ENCODE assay signal across 28 cellular contexts in genomic region chr2:26729311-26729710, GRCh38. TPM values are rescaled to one million over a fixed set of nuclear protein-coding genes. Genes with fewer than 3 reads are reported as not detected.
DNase-seq lines count a peak whose midpoint lies in the region; ATAC-seq, FAIRE-seq and TF ChIP-seq lines count a peak whose summit lies in the region.
"Had no signal": no experiment of that assay in that cellular context is flagged by ENCODE, and none has a peak within 500 bp of the region (broad histone marks: within the 10 kb centered on the region; RNA-seq: fewer than 3 reads in every experiment).

No MANE protein-coding gene starts in this region.

- H4K20me1 ChIP-seq in HepG2 (ENCODE audit: insufficient read depth, low read length) = no peaks in the 10 kb centered on the region
- H4K20me1 ChIP-seq: BLaER1 had no signal

- ATAC-seq in HepG2 (no peak), right lobe of liver (no peak), A549 (no peak)
- ATAC-seq: GM12878 had no signal

- H3K9me3 ChIP-seq in HepG2 (ENCODE audit: low read length) (no peaks in the 10 kb centered on the region), right lobe of liver (no peaks in the 10 kb centered on the region), A549 (no peaks in the 10 kb centered on the region), adrenal gland (replicated peaks in 1 of 3) (no peaks in the 10 kb centered on the region), kidney (ENCODE audit: control insufficient read depth in 1 of 2, low read length in 2 of 2) (no peaks in the 10 kb centered on the region)
- H3K9me3 ChIP-seq: BE2C, BLaER1 had no signal

- DNase-seq in HepG2 (ENCODE audit: low spot score) (no peak), right lobe of liver (no peak), A549 (ENCODE audit: low read depth in 1 of 2, low spot score in 1 of 2) (no peak), adrenal gland (peak in 1 of 7 donors; percentile 14), kidney (peak; percentile 4), NCI-H1105 (lab: John Stamatoyannopoulos, UW) (no peak)
- DNase-seq in activated naive CD4-positive, alpha-beta T cell treated with anti-CD3 and anti-CD28 coated beads, Interleukin-2, amount 50 U/mL, for 16 hours = no peak
- DNase-seq: ACHN; BE2C; C1 segment of cervical spinal cord; CD4-positive, alpha-beta memory T cell; CD4-positive, CD25-positive, alpha-beta regulatory T cell; CD8-positive, alpha-beta memory T cell; COR-L47; DMS 273 treated with DMSO at 0.1 percent for 48 hours; DMS153; DMS53; DMS79; DND-41; EL; GDM1 had no signal

- H3K27me3 ChIP-seq in HepG2 (ENCODE audit: control insufficient read depth in 1 of 2, insufficient read depth in 2 of 2, low read length in 2 of 2) (peaks cover 6 to 43% of the 10 kb centered on the region in 2 experiments; a peak in 3 of 5 replicates), right lobe of liver (peaks cover 0 to 17% of the 10 kb centered on the region in 2 donors), adrenal gland (no peaks in the 10 kb centered on the region)
- H3K27me3 ChIP-seq: BE2C had no signal

- in situ Hi-C loops in HepG2 (cut with HindIII; ENCODE audit: extremely low pct_ligation_motif_present, low pct_unique_long_range_greater_than_20kb) = no loop called here

- 23% methylated on average over 2 of the region's 2 CpGs for WGBS in HepG2 (ENCODE audit: low lambda C conversion rate)
- 71% methylated on average over 2 of the region's 2 CpGs for WGBS in right lobe of liver (ENCODE audit: insufficient coverage, low coverage, low lambda C conversion rate, missing lambda C conversion rate)
- 75% methylated on average over 2 of the region's 2 CpGs for WGBS in A549 (ENCODE audit: missing lambda C conversion rate)
- WGBS in adrenal gland, 4 donors = 81 to 95% (median 86%) methylated on average over 2 of the region's 2 CpGs

- no peak overlapping the region for H3K9ac ChIP-seq in HepG2 (ENCODE audit: insufficient read depth, low read depth, low read length)
- no peak overlapping the region for H3K9ac ChIP-seq in kidney (ENCODE audit: low read length in 2 of 2)
- H3K9ac ChIP-seq: BLaER1 had no signal

- intact Hi-C loops in HepG2 (cut with micrococcal nuclease; ENCODE audit: unreplicated experiment) = loop anchor here (10.0 kb wide), 1 partner anchor 95 kb away; no protein-coding TSS in a partner anchor
- intact Hi-C loops in right lobe of liver (cut with DNase I) = no loop called here
- intact Hi-C loops in adrenal gland (cut with DNase I) = no loop called here
- intact Hi-C loops in kidney (cut with DNase I) = no loop called here

- no peaks in the 10 kb centered on the region for H3K79me2 ChIP-seq in HepG2 (ENCODE audit: insufficient read depth, low read length)

- H3K27ac ChIP-seq in HepG2 (ENCODE audit: extremely low read length, insufficient read depth, low read length) (no peak overlapping the region), right lobe of liver (no peak overlapping the region), A549 (peak overlapping the region; percentile 32 to 94; a peak in 5 of 6 replicates), adrenal gland (peak overlapping the region; percentile 16 to 73 (median 52)), kidney (ENCODE audit: low read depth in 2 of 2, low read length in 2 of 2) (no peak overlapping the region)
- H3K27ac ChIP-seq: 22Rv1, BLaER1 had no signal

- H3K36me3 ChIP-seq in HepG2 (replicated peaks in 1 of 2; ENCODE audit: control insufficient read depth in 1 of 2, insufficient read depth in 2 of 2, low read length in 2 of 2) = no peaks in the 10 kb centered on the region
- H3K36me3 ChIP-seq in right lobe of liver = no peaks in the 10 kb centered on the region
- peaks cover 0 to 36% of the 10 kb centered on the region in 2 donors for H3K36me3 ChIP-seq in adrenal gland (replicated peaks in 1 of 2)
- no peaks in the 10 kb centered on the region for H3K36me3 ChIP-seq in kidney (ENCODE audit: control insufficient read depth in 1 of 2, insufficient read depth in 2 of 2, low read length in 2 of 2)
- H3K36me3 ChIP-seq: BLaER1 had no signal

- H2AFZ ChIP-seq in HepG2 (ENCODE audit: low read length) = no peak overlapping the region

- TF ChIP-seq EP300 in HepG2 (IDR thresholded peaks at IDR 0.05; ENCODE audit: low read depth in 2 of 2, low read length in 2 of 2) = no peak
- TF ChIP-seq EP300 in HepG2 (CRISPR knock-in tag; IDR thresholded peaks at IDR 0.05; ENCODE audit: borderline replicate concordance) = no peak
- TF ChIP-seq EP300 in A549 (IDR thresholded peaks at IDR 0.05) = no peak

- H3K4me2 ChIP-seq in HepG2 (ENCODE audit: low read depth, low read length) (no peak overlapping the region), A549 (no peak overlapping the region)

- TF ChIP-seq RAD21 in HepG2 (CRISPR knock-in tag; IDR thresholded peaks at IDR 0.05) = no peak
- no peak for TF ChIP-seq RAD21 in A549 (conservative IDR thresholded peaks at IDR 0.05 in 1 of 2, IDR thresholded peaks at IDR 0.05 in 1 of 2)

- BruUV-seq in HepG2 (replicated peaks; lab: Mats Ljungman, UMichigan) = no TSS peak

- POLR2A ChIA-PET in HepG2 (lab: Yijun Ruan, JAX) (no interaction called here), A549 (lab: Yijun Ruan, JAX) (no interaction called here)

- TF ChIP-seq CTCF in HepG2 (CRISPR knock-in tag; IDR thresholded peaks at IDR 0.05) = no peak
- TF ChIP-seq CTCF in right lobe of liver (IDR thresholded peaks at IDR 0.05) = no peak
- no peak for TF ChIP-seq CTCF in A549 (IDR thresholded peaks at IDR 0.05)
- no peak for TF ChIP-seq CTCF in adrenal gland (IDR thresholded peaks at IDR 0.05)
- TF ChIP-seq CTCF in kidney (IDR thresholded peaks at IDR 0.05; ENCODE audit: borderline replicate concordance, extremely low read depth, insufficient read depth) = no peak

- no peak for FAIRE-seq in HepG2 (lab: Jason Lieb, UNC)
- FAIRE-seq in A549 (lab: Jason Lieb, UNC) = no peak
- no peak for FAIRE-seq in kidney (lab: Jason Lieb, UNC)
- FAIRE-seq: GM12878, GM12892, GM18507 had no signal

- no peak for TF ChIP-seq POLR2A in HepG2 (IDR thresholded peaks at IDR 0.05; ENCODE audit: insufficient read depth in 1 of 2, low read depth in 2 of 2, low read length in 2 of 2)
- no peak for TF ChIP-seq POLR2A in right lobe of liver (IDR thresholded peaks at IDR 0.05)
- TF ChIP-seq POLR2A in A549 (IDR thresholded peaks at IDR 0.05; ENCODE audit: low read length) = no peak
- TF ChIP-seq POLR2A in adrenal gland (IDR thresholded peaks at IDR 0.05) = no peak

- CTCF ChIA-PET in HepG2 (lab: Yijun Ruan, JAX; ENCODE audit: low intra/inter-chr PET ratio, low total read pairs) (no interaction called here), A549 (lab: Yijun Ruan, JAX) (interaction anchor here (1.2 to 22.6 kb wide), 5 partner anchors 9 to 119 kb away, joined by 3 to 736 read pairs (median 6); no protein-coding TSS in a partner anchor)

- H3K4me3 ChIP-seq in HepG2 (replicated peaks in 1 of 3; ENCODE audit: insufficient read depth in 1 of 3, low read depth in 2 of 3, low read length in 3 of 3) (no peak overlapping the region), right lobe of liver (no peak overlapping the region), A549 (no peak overlapping the region), adrenal gland (no peak overlapping the region), kidney (ENCODE audit: low read length in 2 of 2) (no peak overlapping the region)
- H3K4me3 ChIP-seq: BLaER1, GM12878 had no signal

- H3K4me1 ChIP-seq in HepG2 (ENCODE audit: insufficient read depth, low read length) (peaks cover 12% of the 10 kb centered on the region), right lobe of liver (peaks cover 0 to 4% (median 1%) of the 10 kb centered on the region in 4 donors), A549 (peaks cover 62% of the 10 kb centered on the region), adrenal gland (replicated peaks in 1 of 2) (peaks cover 26 to 42% of the 10 kb centered on the region in 2 donors), kidney (ENCODE audit: control insufficient read depth in 1 of 2, insufficient read depth in 1 of 2, low read depth in 1 of 2, low read length in 2 of 2) (peaks cover 0 to 10% of the 10 kb centered on the region in 2 donors)

RNA-seq across cellular contexts. Expression of gene SLC35F6, which starts 34.8 kb away (rescaled TPM):
- total RNA-seq in HepG2 (2016; rRNA removed; fragmentation: Illumina TruSeq; extraction: Trizol) (11.8 and 21.2 TPM in 2 replicates), right lobe of liver (10 to 100 TPM; 14.2 to 73.9 (median 27.2) TPM), adrenal gland (10 to 100 TPM; 51.0 to 92.4 (median 68.3) TPM), kidney (63.7 TPM)
- 3.5 and 3.7 TPM in 2 replicates for total RNA-seq in HepG2 (2016; cell fraction: cytosol; rRNA removed; fragmentation: Illumina TruSeq; extraction: Trizol; ENCODE audit: low read depth)
- total RNA-seq in HepG2 (2016; cell fraction: insoluble cytoplasmic fraction; rRNA removed; fragmentation: Illumina TruSeq; extraction: Trizol) = 9.9 and 20.3 TPM in 2 replicates
- 14.2 and 15.5 TPM in 2 replicates for total RNA-seq in HepG2 (2016; cell fraction: membrane; rRNA removed; fragmentation: Illumina TruSeq; extraction: Trizol)
- total RNA-seq in HepG2 (2016; cell fraction: nucleus; rRNA removed; fragmentation: Illumina TruSeq; extraction: Trizol) = 19.3 and 24.0 TPM in 2 replicates
- polyA plus RNA-seq in HepG2 (2011; rRNA removed) (15.2 and 19.2 TPM in 2 replicates), A549 (2011; rRNA removed) (41.3 and 55.7 TPM in 2 replicates), A549 (2017; fragmentation: RNase III; extraction: RNeasy Plus Mini Kit Qiagen cat#74134 plus additional on column Dnase treatment) (40.1 to 47.6 TPM (median 46.9 TPM) in 3 replicates), adrenal gland (10 to 100 TPM; 20.0 to 49.8 (median 23.7) TPM), kidney (ENCODE audit: insufficient read depth, low read depth, low replicate concordance) (43.1 TPM)
- polyA plus RNA-seq in HepG2 (2011; cell fraction: cytosol; rRNA removed) = 16.7 and 16.8 TPM in 2 replicates
- 12.0 and 12.7 TPM in 2 replicates for polyA plus RNA-seq in HepG2 (2011; cell fraction: nucleus; rRNA removed)
- polyA plus RNA-seq in HepG2 (2012) = 7.1 and 9.5 TPM in 2 replicates
- polyA plus RNA-seq in HepG2 (2016; cell fraction: cytosol; fragmentation: Illumina TruSeq; extraction: Trizol; ENCODE audit: low read depth) = 2.7 and 3.6 TPM in 2 replicates
- 7.6 and 11.6 TPM in 2 replicates for polyA plus RNA-seq in HepG2 (2016; cell fraction: insoluble cytoplasmic fraction; fragmentation: Illumina TruSeq; extraction: Trizol; ENCODE audit: low read depth)
- 8.6 and 8.7 TPM in 2 replicates for polyA plus RNA-seq in HepG2 (2016; cell fraction: membrane; fragmentation: Illumina TruSeq; extraction: Trizol; ENCODE audit: low read depth)
- polyA plus RNA-seq in HepG2 (2016; cell fraction: nucleus; fragmentation: Illumina TruSeq; extraction: Trizol; ENCODE audit: insufficient read depth, low read depth) = 26.2 and 26.3 TPM in 2 replicates
- polyA minus RNA-seq in HepG2 (2011; rRNA and poly(A)+ RNA removed; ENCODE audit: low replicate concordance) = 75.6 and 115 TPM in 2 replicates
- polyA minus RNA-seq in HepG2 (2011; cell fraction: cytosol; rRNA and poly(A)+ RNA removed) = 19.2 and 22.7 TPM in 2 replicates
- polyA minus RNA-seq in HepG2 (2011; cell fraction: nucleus; rRNA and poly(A)+ RNA removed) = 13.9 and 16.2 TPM in 2 replicates
- 23.7 and 38.0 TPM in 2 replicates for polyA plus RNA-seq in A549 (2012; cell fraction: cytosol; rRNA removed)
- polyA plus RNA-seq in A549 (2012; cell fraction: nucleus; rRNA removed) = 33.1 and 35.8 TPM in 2 replicates
- polyA minus RNA-seq in A549 (2011; rRNA and poly(A)+ RNA removed) = 111 and 126 TPM in 2 replicates

RNA-seq across cellular contexts. Expression of gene KCNK3, which starts 36.8 kb away (rescaled TPM):
- total RNA-seq in HepG2 (2016; rRNA removed; fragmentation: Illumina TruSeq; extraction: Trizol) (not detected in 2 replicates), right lobe of liver (under 1 TPM; 0.18 to 0.43 (median 0.33) TPM), adrenal gland (100 to 1,000 TPM; 366 to 595 (median 455) TPM), kidney (8.1 TPM)
- total RNA-seq in HepG2 (2016; cell fraction: cytosol; rRNA removed; fragmentation: Illumina TruSeq; extraction: Trizol; ENCODE audit: low read depth) = not detected in 2 replicates
- not detected in 2 replicates for total RNA-seq in HepG2 (2016; cell fraction: insoluble cytoplasmic fraction; rRNA removed; fragmentation: Illumina TruSeq; extraction: Trizol)
- not detected in 2 replicates for total RNA-seq in HepG2 (2016; cell fraction: membrane; rRNA removed; fragmentation: Illumina TruSeq; extraction: Trizol)
- not detected in 2 replicates for total RNA-seq in HepG2 (2016; cell fraction: nucleus; rRNA removed; fragmentation: Illumina TruSeq; extraction: Trizol)
- polyA plus RNA-seq in HepG2 (2011; rRNA removed) (0.03 TPM in 1 of 2 replicates, not detected in the other), A549 (2011; rRNA removed) (2.8 and 3.5 TPM in 2 replicates), A549 (2017; fragmentation: RNase III; extraction: RNeasy Plus Mini Kit Qiagen cat#74134 plus additional on column Dnase treatment) (1.6 to 3.4 TPM (median 2.4 TPM) in 3 replicates), adrenal gland (100 to 1,000 TPM; 133 to 325 (median 160) TPM), kidney (ENCODE audit: insufficient read depth, low read depth, low replicate concordance) (2.1 TPM)
- not detected in 2 replicates for polyA plus RNA-seq in HepG2 (2011; cell fraction: cytosol; rRNA removed)
- polyA plus RNA-seq in HepG2 (2011; cell fraction: nucleus; rRNA removed) = not detected in 2 replicates
- not detected in 2 replicates for polyA plus RNA-seq in HepG2 (2012)
- polyA plus RNA-seq in HepG2 (2016; cell fraction: cytosol; fragmentation: Illumina TruSeq; extraction: Trizol; ENCODE audit: low read depth) = not detected in 2 replicates
- polyA plus RNA-seq in HepG2 (2016; cell fraction: insoluble cytoplasmic fraction; fragmentation: Illumina TruSeq; extraction: Trizol; ENCODE audit: low read depth) = not detected in 2 replicates
- polyA plus RNA-seq in HepG2 (2016; cell fraction: membrane; fragmentation: Illumina TruSeq; extraction: Trizol; ENCODE audit: low read depth) = not detected in 2 replicates
- not detected in 2 replicates for polyA plus RNA-seq in HepG2 (2016; cell fraction: nucleus; fragmentation: Illumina TruSeq; extraction: Trizol; ENCODE audit: insufficient read depth, low read depth)
- 3.7 TPM in 1 of 2 replicates, not detected in the other for polyA minus RNA-seq in HepG2 (2011; rRNA and poly(A)+ RNA removed; ENCODE audit: low replicate concordance)
- not detected in 2 replicates for polyA minus RNA-seq in HepG2 (2011; cell fraction: cytosol; rRNA and poly(A)+ RNA removed)
- not detected in 2 replicates for polyA minus RNA-seq in HepG2 (2011; cell fraction: nucleus; rRNA and poly(A)+ RNA removed)
- 2.0 and 3.4 TPM in 2 replicates for polyA plus RNA-seq in A549 (2012; cell fraction: cytosol; rRNA removed)
- polyA plus RNA-seq in A549 (2012; cell fraction: nucleus; rRNA removed) = 1.7 and 2.9 TPM in 2 replicates
- 4.1 TPM in 2 replicates for polyA minus RNA-seq in A549 (2011; rRNA and poly(A)+ RNA removed)
- total RNA-seq: CD4-positive, alpha-beta memory T cell; CD4-positive, CD25-positive, alpha-beta regulatory T cell; CD8-positive, alpha-beta memory T cell; G401 had no signal
- polyA plus RNA-seq: CD14-positive monocyte; CD4-positive, alpha-beta memory T cell; CD4-positive, CD25-positive, alpha-beta regulatory T cell; CD8-positive, alpha-beta memory T cell; GM12878 had no signal

RNA-seq across cellular contexts. Expression of gene CENPA, which starts 56.5 kb away (rescaled TPM):
- 38.5 and 45.8 TPM in 2 replicates for total RNA-seq in HepG2 (2016; rRNA removed; fragmentation: Illumina TruSeq; extraction: Trizol)
- 27.1 and 37.2 TPM in 2 replicates for total RNA-seq in HepG2 (2016; cell fraction: cytosol; rRNA removed; fragmentation: Illumina TruSeq; extraction: Trizol; ENCODE audit: low read depth)
- 39.2 and 39.7 TPM in 2 replicates for total RNA-seq in HepG2 (2016; cell fraction: insoluble cytoplasmic fraction; rRNA removed; fragmentation: Illumina TruSeq; extraction: Trizol)
- total RNA-seq in HepG2 (2016; cell fraction: membrane; rRNA removed; fragmentation: Illumina TruSeq; extraction: Trizol) = 50.6 and 55.2 TPM in 2 replicates
- 16.6 and 16.9 TPM in 2 replicates for total RNA-seq in HepG2 (2016; cell fraction: nucleus; rRNA removed; fragmentation: Illumina TruSeq; extraction: Trizol)
- polyA plus RNA-seq in HepG2 (2011; rRNA removed) = 19.6 and 28.5 TPM in 2 replicates
- 18.7 and 25.1 TPM in 2 replicates for polyA plus RNA-seq in HepG2 (2011; cell fraction: cytosol; rRNA removed)
- 8.8 and 11.8 TPM in 2 replicates for polyA plus RNA-seq in HepG2 (2011; cell fraction: nucleus; rRNA removed)
- polyA plus RNA-seq in HepG2 (2012) = 10.6 and 18.8 TPM in 2 replicates
- polyA plus RNA-seq in HepG2 (2016; cell fraction: cytosol; fragmentation: Illumina TruSeq; extraction: Trizol; ENCODE audit: low read depth) = 28.0 and 40.7 TPM in 2 replicates
- polyA plus RNA-seq in HepG2 (2016; cell fraction: insoluble cytoplasmic fraction; fragmentation: Illumina TruSeq; extraction: Trizol; ENCODE audit: low read depth) = 52.5 and 56.7 TPM in 2 replicates
- polyA plus RNA-seq in HepG2 (2016; cell fraction: membrane; fragmentation: Illumina TruSeq; extraction: Trizol; ENCODE audit: low read depth) = 39.4 and 51.0 TPM in 2 replicates
- polyA plus RNA-seq in HepG2 (2016; cell fraction: nucleus; fragmentation: Illumina TruSeq; extraction: Trizol; ENCODE audit: insufficient read depth, low read depth) = 36.5 and 39.2 TPM in 2 replicates
- 18.6 and 61.4 TPM in 2 replicates for polyA minus RNA-seq in HepG2 (2011; rRNA and poly(A)+ RNA removed; ENCODE audit: low replicate concordance)
- 6.7 and 8.0 TPM in 2 replicates for polyA minus RNA-seq in HepG2 (2011; cell fraction: cytosol; rRNA and poly(A)+ RNA removed)
- 9.1 and 11.3 TPM in 2 replicates for polyA minus RNA-seq in HepG2 (2011; cell fraction: nucleus; rRNA and poly(A)+ RNA removed)
- total RNA-seq in right lobe of liver = 1 to 10 TPM in 1 of 6 experiments, under 1 TPM in 4, not detected in 1; 0.18 to 1.3 (median 0.56) TPM
- polyA plus RNA-seq in A549 (2011; rRNA removed) = 44.1 and 46.0 TPM in 2 replicates
- 45.4 and 56.0 TPM in 2 replicates for polyA plus RNA-seq in A549 (2012; cell fraction: cytosol; rRNA removed)
- 25.6 and 33.4 TPM in 2 replicates for polyA plus RNA-seq in A549 (2012; cell fraction: nucleus; rRNA removed)
- polyA plus RNA-seq in A549 (2017; fragmentation: RNase III; extraction: RNeasy Plus Mini Kit Qiagen cat#74134 plus additional on column Dnase treatment) = 41.6 to 45.7 TPM (median 43.7 TPM) in 3 replicates
- polyA minus RNA-seq in A549 (2011; rRNA and poly(A)+ RNA removed) = 30.7 and 33.2 TPM in 2 replicates
- 1 to 10 TPM in 1 of 8 donors, under 1 TPM in 3, not detected in 4; 0.49 to 1.3 (median 0.83) TPM for total RNA-seq in adrenal gland
- polyA plus RNA-seq in adrenal gland = 1 to 10 TPM in 1 of 3 donors, under 1 TPM in 2; 0.20 to 1.1 (median 0.56) TPM
- total RNA-seq in kidney = 0.63 TPM
- not detected for polyA plus RNA-seq in kidney (ENCODE audit: insufficient read depth, low read depth, low replicate concordance)
- polyA plus RNA-seq: CD14-positive monocyte; CD4-positive, alpha-beta memory T cell had no signal

Comparison
In these comparisons a context has a peak if more than half of its experiments do, and no peak if none do; other contexts are left out.
1. RNA of gene CENPA, which starts 56.5 kb away (total RNA-seq): 16.6 to 55.2 TPM in HepG2; 0.63 TPM in kidney (single experiment), 0.18 to 1.3 TPM in right lobe of liver and 0.49 to 1.3 TPM in adrenal gland; every median in the first group is over 4 times any median in the second.
2. H3K27ac ChIP-seq: peak in A549 (2 of 2) and adrenal gland (5 of 5); none in HepG2 (single experiment), right lobe of liver (0 of 3) and kidney (0 of 2).
3. RNA of gene KCNK3, which starts 36.8 kb away (total RNA-seq): 366 to 595 TPM in adrenal gland; 8.1 TPM in kidney (single experiment), 0.18 to 0.43 TPM in right lobe of liver and not detected in HepG2; every median in the first group is over 10 times any median in the second.
4. Of the 38 proteins assayed by ChIP-seq in both HepG2 and A549: peak only in HepG2: none; only in A549: KDM1A; in both: none; in neither: 37.